14 cellular contexts compared by ENCODE assay signal in genomic region chr5:126814721-126815404, GRCh38. TPM values are rescaled to one million over a fixed set of nuclear protein-coding genes. Genes with fewer than 3 reads are reported as not detected.
A peak's percentile ranks its signal among the peaks of the same experiment; 100 is the strongest.
DNase-seq lines count a peak whose midpoint lies in the region; ATAC-seq and TF ChIP-seq lines count a peak whose summit lies in the region.
"Had no signal": no experiment of that assay in that cellular context is flagged by ENCODE, and none has a peak within 500 bp of the region (broad histone marks: within the 10 kb centered on the region; RNA-seq: fewer than 3 reads in every experiment).

No MANE protein-coding gene starts in this region.

- no peak for ATAC-seq in central memory CD8-positive, alpha-beta T cell (replicated peaks; ENCODE audit: extremely low read depth, poor library complexity, severe bottlenecking)
- no peak for ATAC-seq in GM19397 (IDR thresholded peaks at IDR 0.05; ENCODE audit: unreplicated experiment)
- ATAC-seq: naive thymus-derived CD8-positive, alpha-beta T cell; Panc1 had no signal

- H3K27me3 ChIP-seq in BLaER1 treated with 17β-estradiol and CSF1 and Interleukin-3, amounts not matched to agents 10 nM and 100 nM: no peaks in the 10 kb centered on the region
- H3K27me3 ChIP-seq in mesenchymal stem cell (ENCODE audit: control insufficient read depth in 1 of 2, insufficient read depth in 1 of 2, low read length in 2 of 2): no peaks in the 10 kb centered on the region

- no peak overlapping the region for H2BK15ac ChIP-seq in mesenchymal stem cell (ENCODE audit: low read depth, poor library complexity, severe bottlenecking)

- H3K27ac ChIP-seq in BLaER1 treated with 17β-estradiol and CSF1 and Interleukin-3, amounts not matched to agents 10 nM and 100 nM: peak overlapping the region in 6 of 11 experiments; percentile 8 to 59 (median 32); a peak in 7 of 22 replicates
- no peak overlapping the region for H3K27ac ChIP-seq in mesenchymal stem cell (ENCODE audit: low read length, poor library complexity, severe bottlenecking)

- H3K9me3 Mint-ChIP-seq in HFFc6: no peaks in the 10 kb centered on the region
- no peaks in the 10 kb centered on the region for H3K9me3 Mint-ChIP-seq in central memory CD8-positive, alpha-beta T cell
- H3K9me3 Mint-ChIP-seq in chondrocyte (ENCODE audit: low read depth): no peaks in the 10 kb centered on the region
- H3K9me3 Mint-ChIP-seq: activated naive CD8-positive, alpha-beta T cell treated with anti-CD3 and anti-CD28 coated beads for 36 hours; naive thymus-derived CD8-positive, alpha-beta T cell had no signal

- DNase-seq in HFFc6 (no peak), mesenchymal stem cell (peak; percentile 39), chondrocyte (ENCODE audit: low spot score) (no peak), T-helper 9 cell (no peak), NK-92 (lab: John Stamatoyannopoulos, UW; ENCODE audit: unreplicated experiment) (no peak)
- DNase-seq in central memory CD8-positive, alpha-beta T cell (ENCODE audit: low spot score in 2 of 2): no peak
- DNase-seq: activated naive CD8-positive, alpha-beta T cell treated with anti-CD3 and anti-CD28 coated beads for 36 hours; cortex of kidney; kidney glomerular epithelial cell; naive thymus-derived CD8-positive, alpha-beta T cell had no signal

- H3K4me1 Mint-ChIP-seq in HFFc6 (ENCODE audit: low read depth) (peaks cover 42% of the 10 kb centered on the region), chondrocyte (ENCODE audit: low read depth) (peaks cover 11% of the 10 kb centered on the region)
- H3K4me1 Mint-ChIP-seq in central memory CD8-positive, alpha-beta T cell: peaks cover 27% of the 10 kb centered on the region

- no peak overlapping the region for H2BK5ac ChIP-seq in mesenchymal stem cell (ENCODE audit: low read depth, low read length, poor library complexity, severe bottlenecking)

- H3K4me3 Mint-ChIP-seq in HFFc6 (no peak overlapping the region), chondrocyte (ENCODE audit: unreplicated experiment) (no peak overlapping the region)
- H3K4me3 Mint-ChIP-seq in central memory CD8-positive, alpha-beta T cell: no peak overlapping the region
- H3K4me3 Mint-ChIP-seq: activated naive CD8-positive, alpha-beta T cell treated with anti-CD3 and anti-CD28 coated beads for 36 hours; naive thymus-derived CD8-positive, alpha-beta T cell had no signal

- H3K4me3 ChIP-seq in BLaER1 treated with 17β-estradiol and CSF1 and Interleukin-3, amounts not matched to agents 10 nM and 100 nM: no peak overlapping the region
- H3K4me3 ChIP-seq in mesenchymal stem cell (ENCODE audit: insufficient read depth in 1 of 2, low read depth in 1 of 2, low read length in 2 of 2): no peak overlapping the region
- H3K4me3 ChIP-seq: skin epidermis had no signal

- no peak overlapping the region for H4K91ac ChIP-seq in mesenchymal stem cell (ENCODE audit: low read length)

- peaks cover 0 to 100% (median 100%) of the 10 kb centered on the region in 11 experiments; a peak in 19 of 22 replicates for H3K36me3 ChIP-seq in BLaER1 treated with 17β-estradiol and CSF1 and Interleukin-3, amounts not matched to agents 10 nM and 100 nM
- peaks cover 0 to 9% of the 10 kb centered on the region in 2 experiments for H3K36me3 ChIP-seq in mesenchymal stem cell (ENCODE audit: control insufficient read depth in 1 of 2, insufficient read depth in 2 of 2, low read depth in 1 of 2, low read length in 2 of 2)

- no peak overlapping the region for H2BK120ac ChIP-seq in mesenchymal stem cell (ENCODE audit: low read depth, low read length)

- no peak overlapping the region for H2BK12ac ChIP-seq in mesenchymal stem cell (ENCODE audit: low read length in 2 of 2)

- H4K20me1 ChIP-seq in BLaER1 treated with 17β-estradiol and CSF1 and Interleukin-3, amounts not matched to agents 10 nM and 100 nM: peaks cover 0 to 90% (median 36%) of the 10 kb centered on the region in 11 experiments; a peak in 13 of 22 replicates

- no peak overlapping the region for H2AFZ ChIP-seq in mesenchymal stem cell (ENCODE audit: low read depth, low read length)

- H3K79me1 ChIP-seq in mesenchymal stem cell (replicated peaks; ENCODE audit: low read length, poor library complexity, severe bottlenecking): peaks cover 20% of the 10 kb centered on the region

- peak overlapping the region in 5 of 11 experiments; percentile 17 to 81 (median 55); a peak in 7 of 22 replicates for H3K4me2 ChIP-seq in BLaER1 treated with 17β-estradiol and CSF1 and Interleukin-3, amounts not matched to agents 10 nM and 100 nM
- H3K4me2 ChIP-seq in mesenchymal stem cell (ENCODE audit: low read length, poor library complexity, severe bottlenecking): no peak overlapping the region

- TF ChIP-seq CTCF in HFFc6 (IDR thresholded peaks at IDR 0.05) (no peak), chondrocyte (IDR thresholded peaks at IDR 0.05) (no peak)

- peak overlapping the region; percentile 39 for H2AK5ac ChIP-seq in mesenchymal stem cell (ENCODE audit: low read length, severe bottlenecking)

- peaks cover 5% of the 10 kb centered on the region; the same call in 1 of the 2 replicates for H3K36me3 Mint-ChIP-seq in HFFc6 (ENCODE audit: low read depth)
- peaks cover 25% of the 10 kb centered on the region for H3K36me3 Mint-ChIP-seq in central memory CD8-positive, alpha-beta T cell (ENCODE audit: insufficient read depth)
- no peaks in the 10 kb centered on the region for H3K36me3 Mint-ChIP-seq in chondrocyte (ENCODE audit: low read depth)

- no peak overlapping the region for H3K4ac ChIP-seq in mesenchymal stem cell (ENCODE audit: low read depth in 1 of 2, low read length in 2 of 2)

- no peaks in the 10 kb centered on the region for H3K27me3 Mint-ChIP-seq in HFFc6 (ENCODE audit: insufficient read depth)
- no peaks in the 10 kb centered on the region for H3K27me3 Mint-ChIP-seq in central memory CD8-positive, alpha-beta T cell
- H3K27me3 Mint-ChIP-seq in chondrocyte (ENCODE audit: low read depth): no peaks in the 10 kb centered on the region
- H3K27me3 Mint-ChIP-seq: activated naive CD8-positive, alpha-beta T cell treated with anti-CD3 and anti-CD28 coated beads for 36 hours; naive thymus-derived CD8-positive, alpha-beta T cell had no signal

- H3K4me1 ChIP-seq in BLaER1 treated with 17β-estradiol and CSF1 and Interleukin-3, amounts not matched to agents 10 nM and 100 nM: peaks cover 0 to 61% (median 26%) of the 10 kb centered on the region in 10 experiments; a peak in 13 of 20 replicates
- H3K4me1 ChIP-seq in mesenchymal stem cell (ENCODE audit: control insufficient read depth, insufficient read depth, low read depth, low read length): peaks cover 3% of the 10 kb centered on the region

- WGBS in mesenchymal stem cell: 100% methylated on average over 1 of the region's 2 CpGs

- no peak overlapping the region for H3K18ac ChIP-seq in mesenchymal stem cell (ENCODE audit: low read depth in 1 of 2, low read length in 2 of 2)

- no peak overlapping the region for H3K23ac ChIP-seq in mesenchymal stem cell (ENCODE audit: low read length in 2 of 2)

- H3K9ac ChIP-seq in BLaER1 treated with 17β-estradiol and CSF1 and Interleukin-3, amounts not matched to agents 10 nM and 100 nM: no peak overlapping the region; a peak in 1 of 22 replicates
- H3K9ac ChIP-seq in mesenchymal stem cell (ENCODE audit: low read length): no peak overlapping the region

- H3K14ac ChIP-seq in mesenchymal stem cell (ENCODE audit: low read length in 2 of 2): no peak overlapping the region

- no peaks in the 10 kb centered on the region for H3K9me3 ChIP-seq in BLaER1 treated with 17β-estradiol and CSF1 and Interleukin-3, amounts not matched to agents 10 nM and 100 nM (replicated peaks in 1 of 11)
- no peaks in the 10 kb centered on the region for H3K9me3 ChIP-seq in mesenchymal stem cell (ENCODE audit: control insufficient read depth, low read length)

- H4K8ac ChIP-seq in mesenchymal stem cell (ENCODE audit: low read length): peak overlapping the region; percentile 84

- H3K27ac Mint-ChIP-seq in HFFc6 (peak overlapping the region; percentile 46), chondrocyte (ENCODE audit: unreplicated experiment) (no peak overlapping the region)
- peak overlapping the region; percentile 10 for H3K27ac Mint-ChIP-seq in central memory CD8-positive, alpha-beta T cell (ENCODE audit: low read depth)
- H3K27ac Mint-ChIP-seq: activated naive CD8-positive, alpha-beta T cell treated with anti-CD3 and anti-CD28 coated beads for 36 hours had no signal

RNA-seq across cellular contexts. Expression of gene LMNB1, which starts 37.9 kb away (rescaled TPM):
- total RNA-seq in HFFc6 (2021; fragmentation: NEBNext Ultra II Directional; extraction: Animal tissue kit (Norgen Biotek cat#: 25700)): 10 to 100 TPM; 26.2 to 55.4 (median 51.0) TPM
- 10.6 TPM for polyA plus RNA-seq in mesenchymal stem cell (2013, experiment 1 of 2)
- 11.1 TPM for polyA plus RNA-seq in mesenchymal stem cell (2013, experiment 2 of 2)
- total RNA-seq in chondrocyte: 10.8 to 19.2 TPM (median 14.2 TPM) in 3 replicates
